9 cellular contexts compared by ENCODE assay signal in the genomic region with DNA sequence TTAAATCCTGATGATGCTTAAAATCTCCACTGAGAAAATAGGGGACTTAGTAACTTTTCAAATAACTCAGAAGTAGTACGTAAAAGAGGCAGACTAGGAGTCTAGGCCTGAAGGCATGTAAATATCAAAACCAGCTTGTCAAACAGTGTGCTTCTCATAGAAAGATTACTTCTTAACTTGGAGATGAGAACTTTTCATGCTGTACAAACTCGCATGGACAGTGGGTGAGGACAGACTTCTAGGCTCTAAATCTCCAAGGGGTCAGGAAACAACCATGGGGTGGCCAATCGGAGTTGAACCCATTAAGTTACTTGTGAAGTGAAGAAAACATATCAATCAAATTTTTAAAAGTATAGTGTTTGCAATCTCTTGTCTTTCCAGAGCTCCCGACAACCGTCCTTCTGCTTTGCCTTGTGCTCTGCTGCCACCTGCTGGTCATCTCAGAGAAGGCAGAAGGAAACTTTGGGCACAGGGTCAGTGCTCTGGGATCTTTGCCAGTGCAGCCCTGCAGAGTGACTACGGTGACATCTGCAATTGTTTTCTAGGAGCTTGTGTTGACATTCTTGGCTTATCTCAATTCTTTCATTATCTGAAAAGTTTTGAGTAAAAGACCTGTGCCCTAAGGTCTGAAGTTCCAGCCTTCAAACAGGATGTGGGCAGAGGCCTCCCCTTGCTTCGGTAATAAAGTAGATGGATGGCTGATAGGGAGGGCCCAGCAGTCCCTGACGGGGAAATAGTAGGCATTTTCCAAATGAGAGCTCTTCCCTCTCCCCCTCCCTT.
DNase-seq lines count a peak whose midpoint lies in the region; ATAC-seq and TF ChIP-seq lines count a peak whose summit lies in the region.
"Had no signal": no experiment of that assay in that cellular context is flagged by ENCODE, and none has a peak within 500 bp of the region (broad histone marks: within the 10 kb centered on the region; RNA-seq: fewer than 3 reads in every experiment).

No MANE protein-coding gene starts in this region.

- H3K4me3 ChIP-seq in BJ (ENCODE audit: low read depth, low read length), result no peak overlapping the region

- CTCF ChIA-PET in BJ (lab: Yijun Ruan, JAX), result interaction anchor here (0.6 to 4.5 kb wide), 53 partner anchors 9 to 759 kb away, joined by 3 to 23 read pairs (median 4); partner anchors contain the start of genes LEPR and LEPROT
- CTCF ChIA-PET in activated CD4-positive, alpha-beta memory T cell treated with anti-CD3 and anti-CD28 coated beads for 36 hours (lab: Charles Lee), result interaction anchor here (0.6 to 8.6 kb wide), 45 partner anchors 10 to 908 kb away, joined by 3 to 150 read pairs (median 4); no protein-coding TSS in a partner anchor

- H3K27me3 ChIP-seq in BJ (ENCODE audit: control insufficient read depth, insufficient read depth, low read length), result no peaks in the 10 kb centered on the region; the same call in 1 of the 2 replicates

- H3K36me3 Mint-ChIP-seq in activated CD4-positive, alpha-beta memory T cell treated with anti-CD3 and anti-CD28 coated beads for 36 hours, result no peaks in the 10 kb centered on the region
- no peaks in the 10 kb centered on the region for H3K36me3 Mint-ChIP-seq in memory B cell
- H3K36me3 Mint-ChIP-seq: IgD-negative memory B cell had no signal

- no peak overlapping the region for H3K27ac Mint-ChIP-seq in activated CD4-positive, alpha-beta memory T cell treated with anti-CD3 and anti-CD28 coated beads for 36 hours
- H3K27ac Mint-ChIP-seq in memory B cell, result no peak overlapping the region
- H3K27ac Mint-ChIP-seq: IgD-negative memory B cell had no signal

- no peaks in the 10 kb centered on the region for H3K9me3 Mint-ChIP-seq in activated CD4-positive, alpha-beta memory T cell treated with anti-CD3 and anti-CD28 coated beads for 36 hours
- no peaks in the 10 kb centered on the region for H3K9me3 Mint-ChIP-seq in memory B cell
- H3K9me3 Mint-ChIP-seq: IgD-negative memory B cell had no signal

- intact Hi-C loops in activated CD4-positive, alpha-beta memory T cell treated with anti-CD3 and anti-CD28 coated beads for 36 hours (cut with micrococcal nuclease), result loop anchor here (1.0 to 10.0 kb wide), 5 partner anchors 257 to 1001 kb away; no protein-coding TSS in a partner anchor

- DNase-seq in BJ (ENCODE audit: low read depth), result no peak
- DNase-seq in GM19238 (ENCODE audit: insufficient read length, low spot score), result peak; percentile 23
- peak; percentile 56 for DNase-seq in NCI-H748 (lab: John Stamatoyannopoulos, UW; ENCODE audit: unreplicated experiment)
- peak; percentile 85 for DNase-seq in activated CD4-positive, alpha-beta memory T cell treated with anti-CD3 and anti-CD28 coated beads for 36 hours
- peak; percentile 71 for DNase-seq in effector CD8-positive, alpha-beta T cell (lab: John Stamatoyannopoulos, UW)
- peak; percentile 67 to 77 for DNase-seq in memory B cell (ENCODE audit: low spot score in 2 of 2)
- peak; percentile 42 for DNase-seq in stimulated activated CD8-positive, alpha-beta memory T cell treated with anti-CD3 and anti-CD28 coated beads, Interleukin-12 subunit alpha, Interleukin-12 subunit beta, amount 100 ng/mL, for 4 hours (ENCODE audit: low read depth)

- ATAC-seq in HG03432 (IDR thresholded peaks at IDR 0.05; ENCODE audit: unreplicated experiment) (peak; percentile 94), memory B cell (ENCODE audit: low read depth) (peak; percentile 70)

- H3K27me3 Mint-ChIP-seq in activated CD4-positive, alpha-beta memory T cell treated with anti-CD3 and anti-CD28 coated beads for 36 hours, result peaks cover 10% of the 10 kb centered on the region
- peaks cover 7% of the 10 kb centered on the region for H3K27me3 Mint-ChIP-seq in memory B cell

- POLR2A ChIA-PET in BJ (lab: Charles Lee), result no interaction called here
- POLR2A ChIA-PET in activated CD4-positive, alpha-beta memory T cell treated with anti-CD3 and anti-CD28 coated beads for 36 hours (lab: Charles Lee), result no interaction called here

- H3K4me3 Mint-ChIP-seq in activated CD4-positive, alpha-beta memory T cell treated with anti-CD3 and anti-CD28 coated beads for 36 hours, result no peak overlapping the region
- no peak overlapping the region for H3K4me3 Mint-ChIP-seq in memory B cell
- H3K4me3 Mint-ChIP-seq: IgD-negative memory B cell had no signal

- no peaks in the 10 kb centered on the region for H3K4me1 Mint-ChIP-seq in activated CD4-positive, alpha-beta memory T cell treated with anti-CD3 and anti-CD28 coated beads for 36 hours (ENCODE audit: low read depth)
- no peaks in the 10 kb centered on the region for H3K4me1 Mint-ChIP-seq in memory B cell
- H3K4me1 Mint-ChIP-seq: IgD-negative memory B cell had no signal

- no peaks in the 10 kb centered on the region for H3K36me3 ChIP-seq in BJ (ENCODE audit: control insufficient read depth, insufficient read depth, low read length)

- TF ChIP-seq CTCF in BJ (IDR thresholded peaks at IDR 0.05; ENCODE audit: insufficient read depth, low read depth, low read length), result peak; percentile 91
